ENCODE assay signal across 1 cellular context in genomic region chr4:4472344-4472958, GRCh38.
TF ChIP-seq lines count a peak whose summit lies in the region.

No MANE protein-coding gene starts in this region.

TF ChIP-seq in HepG2, 621 proteins besides CTCF, POLR2A, EP300 and RAD21 (continued from another document and continues in another):
- TF ChIP-seq TERF1 (CRISPR knock-in tag; IDR thresholded peaks at IDR 0.05) (no peak), TFE3 (CRISPR knock-in tag; IDR thresholded peaks at IDR 0.05) (no peak), ZSCAN31 (CRISPR knock-in tag; IDR thresholded peaks at IDR 0.05; ENCODE audit: low read depth) (no peak), IKZF4 (CRISPR knock-in tag; IDR thresholded peaks at IDR 0.05; ENCODE audit: borderline replicate concordance, low read depth, not compliant biosample characterization) (no peak), ZBTB34 (CRISPR knock-in tag; IDR thresholded peaks at IDR 0.05) (no peak), ASH2L (IDR thresholded peaks at IDR 0.05; ENCODE audit: insufficient read length, low read depth, low read length) (no peak), ZNF350 (CRISPR knock-in tag; IDR thresholded peaks at IDR 0.05; ENCODE audit: borderline replicate concordance, low read depth) (no peak), ADNP (CRISPR knock-in tag; IDR thresholded peaks at IDR 0.05) (no peak), ZNF747 (CRISPR knock-in tag; IDR thresholded peaks at IDR 0.05; ENCODE audit: borderline replicate concordance) (no peak), GATAD1 (CRISPR knock-in tag; IDR thresholded peaks at IDR 0.05) (0 out of 2 replicates have a peak, but pooled peaks have one; percentile 44), ZNF513 (CRISPR knock-in tag; conservative IDR thresholded peaks at IDR 0.05) (no peak), ZNF260 (CRISPR knock-in tag; IDR thresholded peaks at IDR 0.05; ENCODE audit: borderline replicate concordance, low read depth) (no peak), TAF1 (CRISPR knock-in tag; IDR thresholded peaks at IDR 0.05) (no peak), ZNF451 (CRISPR knock-in tag; IDR thresholded peaks at IDR 0.05) (no peak), ZNF407 (CRISPR knock-in tag; IDR thresholded peaks at IDR 0.05; ENCODE audit: not compliant biosample characterization) (no peak), ZNF646 (CRISPR knock-in tag; IDR thresholded peaks at IDR 0.05) (0 out of 2 replicates have a peak, but pooled peaks have one; percentile 14), ZNF614 (CRISPR knock-in tag; IDR thresholded peaks at IDR 0.05; ENCODE audit: borderline replicate concordance) (0 out of 2 replicates have a peak, but pooled peaks have one; percentile 29), MYNN (CRISPR knock-in tag; IDR thresholded peaks at IDR 0.05; ENCODE audit: low read depth) (no peak), JDP2 (CRISPR knock-in tag; IDR thresholded peaks at IDR 0.05; ENCODE audit: borderline replicate concordance) (no peak), ZNF460 (CRISPR knock-in tag; IDR thresholded peaks at IDR 0.05; ENCODE audit: borderline replicate concordance) (no peak), POGK (CRISPR knock-in tag; conservative IDR thresholded peaks at IDR 0.05) (no peak), MXD4 (CRISPR knock-in tag; IDR thresholded peaks at IDR 0.05) (no peak), NFIB (CRISPR knock-in tag; IDR thresholded peaks at IDR 0.05; ENCODE audit: borderline replicate concordance) (no peak), RARG (CRISPR knock-in tag; IDR thresholded peaks at IDR 0.05; ENCODE audit: low read depth) (no peak), ZNF740 (CRISPR knock-in tag; IDR thresholded peaks at IDR 0.05) (no peak)
